8 cellular contexts compared by ENCODE assay signal in the genomic region with DNA sequence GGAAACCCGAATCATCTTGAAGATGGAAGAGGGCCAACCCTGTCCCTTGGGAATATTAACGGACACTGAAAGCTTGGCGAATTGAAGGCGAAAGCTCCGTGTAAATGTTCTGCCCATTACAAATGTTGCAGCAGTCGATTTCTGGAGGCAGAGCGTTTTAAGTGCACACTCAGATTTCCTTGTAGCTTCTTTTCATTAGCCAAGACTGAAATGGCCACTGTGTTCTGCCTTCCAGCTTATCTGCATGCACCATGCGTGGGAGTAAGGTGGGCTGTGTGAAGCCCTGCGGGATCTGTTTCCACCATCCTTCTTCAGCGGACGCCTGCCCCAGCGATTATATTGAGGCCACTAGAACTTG. TPM values are rescaled to one million over a fixed set of nuclear protein-coding genes. Genes with fewer than 3 reads are reported as not detected.
DNase-seq lines count a peak whose midpoint lies in the region; ATAC-seq and FAIRE-seq lines count a peak whose summit lies in the region.

No MANE protein-coding gene starts in this region.

- FAIRE-seq in small intestine (lab: Jason Lieb, UNC), result no peak

- no peak for ATAC-seq in CD4-positive, CD25-positive, alpha-beta regulatory T cell (ENCODE audit: low read depth in 2 of 2)
- ATAC-seq in naive thymus-derived CD8-positive, alpha-beta T cell, result no peak
- no peak for ATAC-seq in GM21360 (IDR thresholded peaks at IDR 0.05; ENCODE audit: unreplicated experiment)

- no peak for DNase-seq in CD4-positive, CD25-positive, alpha-beta regulatory T cell
- DNase-seq in adipocyte (ENCODE audit: low read depth) (no peak), small intestine (no peak), epidermal melanocyte (ENCODE audit: insufficient read length, low spot score) (no peak), dedifferentiated amniotic fluid mesenchymal stem cell (ENCODE audit: extremely low spot score) (no peak)
- DNase-seq in naive thymus-derived CD8-positive, alpha-beta T cell, result no peak

- H3K36me3 Mint-ChIP-seq in CD4-positive, CD25-positive, alpha-beta regulatory T cell, result peaks cover 7% of the 10 kb centered on the region
- peaks cover 0 to 11% (median 0%) of the 10 kb centered on the region in 3 donors for H3K36me3 Mint-ChIP-seq in naive thymus-derived CD8-positive, alpha-beta T cell

- no peak overlapping the region for H3K27ac ChIP-seq in CD4-positive, CD25-positive, alpha-beta regulatory T cell (ENCODE audit: insufficient read depth, low read length, poor library complexity, severe bottlenecking)
- H3K27ac ChIP-seq in HUES48 (ENCODE audit: low read depth, low read length), result no peak overlapping the region
- H3K27ac ChIP-seq in small intestine (ENCODE audit: low read depth in 1 of 2, low read length in 1 of 2), result peak overlapping the region in 1 of 2 donors; percentile 25

- 79 to 89% (median 88%) methylated on average over 12 of the region's 12 CpGs for WGBS in small intestine, 3 donors

- peaks cover 11 to 36% (median 23%) of the 10 kb centered on the region in 4 donors for H3K4me1 Mint-ChIP-seq in CD4-positive, CD25-positive, alpha-beta regulatory T cell
- H3K4me1 Mint-ChIP-seq in naive thymus-derived CD8-positive, alpha-beta T cell, result peaks cover 17 to 40% (median 29%) of the 10 kb centered on the region in 4 donors

- peaks cover 0 to 1% (median 0%) of the 10 kb centered on the region in 7 donors for H3K9me3 Mint-ChIP-seq in CD4-positive, CD25-positive, alpha-beta regulatory T cell
- H3K9me3 Mint-ChIP-seq in naive thymus-derived CD8-positive, alpha-beta T cell, result no peaks in the 10 kb centered on the region

- no peaks in the 10 kb centered on the region for H3K27me3 ChIP-seq in CD4-positive, CD25-positive, alpha-beta regulatory T cell (ENCODE audit: control insufficient read depth, insufficient read depth, low read length)
- H3K27me3 ChIP-seq in HUES48 (ENCODE audit: control insufficient read depth, insufficient read depth, low read length) (peaks cover 16% of the 10 kb centered on the region), adipocyte (replicated peaks; ENCODE audit: control insufficient read depth, insufficient read depth, low read length) (peaks cover 3% of the 10 kb centered on the region), small intestine (ENCODE audit: control insufficient read depth in 2 of 2, insufficient read depth in 2 of 2, low read length in 2 of 2) (no peaks in the 10 kb centered on the region)

- H3K9ac ChIP-seq in HUES48 (ENCODE audit: low read depth, low read length) (no peak overlapping the region), adipocyte (ENCODE audit: low read length) (peak overlapping the region; percentile 89)

- POLR2A ChIA-PET in naive thymus-derived CD8-positive, alpha-beta T cell (lab: Charles Lee), result interaction anchor here (0.8 to 1.2 kb wide), 2 partner anchors 55 to 61 kb away, joined by 3 read pairs; no protein-coding TSS in a partner anchor

- H3K9me3 ChIP-seq in CD4-positive, CD25-positive, alpha-beta regulatory T cell (ENCODE audit: control insufficient read depth in 2 of 2, low read length in 2 of 2), result no peaks in the 10 kb centered on the region
- no peaks in the 10 kb centered on the region for H3K9me3 ChIP-seq in HUES48 (ENCODE audit: control insufficient read depth, insufficient read depth, low read length)
- no peaks in the 10 kb centered on the region for H3K9me3 ChIP-seq in adipocyte (ENCODE audit: control insufficient read depth, low read length)
- no peaks in the 10 kb centered on the region for H3K9me3 ChIP-seq in small intestine (ENCODE audit: control insufficient read depth, low read depth)

- H3K4me1 ChIP-seq in CD4-positive, CD25-positive, alpha-beta regulatory T cell (ENCODE audit: control insufficient read depth, insufficient read depth, low read length, poor library complexity, severe bottlenecking), result peaks cover 16% of the 10 kb centered on the region
- H3K4me1 ChIP-seq in HUES48 (ENCODE audit: control insufficient read depth, insufficient read depth, low read length), result peaks cover 18% of the 10 kb centered on the region
- peaks cover 24% of the 10 kb centered on the region for H3K4me1 ChIP-seq in adipocyte (ENCODE audit: control insufficient read depth, insufficient read depth, low read length)
- H3K4me1 ChIP-seq in small intestine (ENCODE audit: control insufficient read depth in 2 of 2, insufficient read depth in 1 of 2, low read depth in 1 of 2, low read length in 1 of 2), result peaks cover 3 to 10% of the 10 kb centered on the region in 2 donors

- peaks cover 4% of the 10 kb centered on the region for H3K36me3 ChIP-seq in CD4-positive, CD25-positive, alpha-beta regulatory T cell (ENCODE audit: control insufficient read depth, insufficient read depth, low read length)
- H3K36me3 ChIP-seq in HUES48 (ENCODE audit: control insufficient read depth, insufficient read depth, low read length) (0 out of 2 replicates have a peak, but pooled peaks cover 3% of the 10 kb centered on the region), adipocyte (ENCODE audit: control insufficient read depth, insufficient read depth, low read length, severe bottlenecking) (peaks cover 3% of the 10 kb centered on the region), small intestine (ENCODE audit: control insufficient read depth in 2 of 2, insufficient read depth in 2 of 2, low read length in 2 of 2) (no peaks in the 10 kb centered on the region)

- H3K4me3 ChIP-seq in CD4-positive, CD25-positive, alpha-beta regulatory T cell (ENCODE audit: low read depth, low read length), result no peak overlapping the region
- H3K4me3 ChIP-seq in HUES48 (ENCODE audit: low read depth, low read length), result peak overlapping the region; percentile 74; the same call in 1 of the 2 replicates
- peak overlapping the region; percentile 95 for H3K4me3 ChIP-seq in adipocyte (ENCODE audit: low read length)
- H3K4me3 ChIP-seq in small intestine (ENCODE audit: low read depth in 1 of 2, low read length in 2 of 2), result no peak overlapping the region

- H3K4me3 Mint-ChIP-seq in CD4-positive, CD25-positive, alpha-beta regulatory T cell, result peak overlapping the region; percentile 79 to 95 (median 89)
- H3K4me3 Mint-ChIP-seq in naive thymus-derived CD8-positive, alpha-beta T cell, result peak overlapping the region in 6 of 10 donors; percentile 19 to 97 (median 87)

- H3K27me3 Mint-ChIP-seq in CD4-positive, CD25-positive, alpha-beta regulatory T cell, result no peaks in the 10 kb centered on the region
- H3K27me3 Mint-ChIP-seq in naive thymus-derived CD8-positive, alpha-beta T cell, result no peaks in the 10 kb centered on the region

- H3K27ac Mint-ChIP-seq in CD4-positive, CD25-positive, alpha-beta regulatory T cell, result peak overlapping the region; percentile 81 to 98 (median 84)
- H3K27ac Mint-ChIP-seq in naive thymus-derived CD8-positive, alpha-beta T cell, result peak overlapping the region in 7 of 10 donors; percentile 28 to 97 (median 72)

RNA-seq across cellular contexts. Expression of a gene that starts 1.3 kb away (rescaled TPM):
- 7.4 TPM for total RNA-seq in CD4-positive, CD25-positive, alpha-beta regulatory T cell
- polyA plus RNA-seq in CD4-positive, CD25-positive, alpha-beta regulatory T cell, result 10 to 100 TPM; 50.5 to 80.5 (median 55.7) TPM
- 10 to 100 TPM; 19.4 to 20.0 TPM for total RNA-seq in naive thymus-derived CD8-positive, alpha-beta T cell
- polyA plus RNA-seq in naive thymus-derived CD8-positive, alpha-beta T cell, result 10 to 100 TPM; 64.1 to 76.4 (median 65.8) TPM
- polyA plus RNA-seq in small intestine, result 100 to 1,000 TPM in 1 of 3 donors, 10 to 100 TPM in 2; 60.8 to 101 (median 90.1) TPM

RNA-seq across cellular contexts. Expression of a gene that starts 52.5 kb away (rescaled TPM):
- 74.5 TPM for total RNA-seq in CD4-positive, CD25-positive, alpha-beta regulatory T cell
- 10 to 100 TPM; 36.5 to 61.0 (median 44.9) TPM for polyA plus RNA-seq in CD4-positive, CD25-positive, alpha-beta regulatory T cell
- 10 to 100 TPM; 52.7 to 57.2 TPM for total RNA-seq in naive thymus-derived CD8-positive, alpha-beta T cell
- polyA plus RNA-seq in naive thymus-derived CD8-positive, alpha-beta T cell, result 10 to 100 TPM; 19.2 to 35.1 (median 30.4) TPM
- polyA plus RNA-seq in small intestine, result 10 to 100 TPM; 42.7 to 77.5 (median 51.1) TPM

Comparison
In these comparisons a context has a peak if more than half of its experiments do, and no peak if none do; other contexts are left out.
1. H3K4me3 ChIP-seq: peak in HUES48 (single experiment) and adipocyte (single experiment); none in CD4-positive, CD25-positive, alpha-beta regulatory T cell (single experiment) and small intestine (0 of 2).